Comparison of ENCODE assay signal across 26 cellular contexts in the genomic region with DNA sequence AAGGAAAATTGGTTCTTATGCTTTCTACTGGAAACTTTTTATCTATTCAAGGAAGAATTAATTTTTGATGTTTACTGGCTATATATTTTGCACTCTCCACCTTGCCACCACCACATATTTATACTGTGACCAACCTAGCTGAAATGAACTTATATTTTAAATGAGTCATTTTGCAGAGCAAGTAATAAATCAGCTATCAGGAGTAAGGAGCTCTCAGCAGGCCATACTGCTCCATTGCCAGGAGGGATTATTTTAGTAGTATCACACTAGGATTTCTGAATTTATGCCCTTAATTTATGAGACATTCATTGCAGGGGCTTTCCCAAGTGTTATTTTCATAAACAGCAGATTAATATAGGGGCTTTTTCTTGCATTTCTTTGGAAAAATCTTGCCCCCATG.
DNase-seq lines count a peak whose midpoint lies in the region; ATAC-seq and TF ChIP-seq lines count a peak whose summit lies in the region.
"Had no signal": no experiment of that assay in that cellular context is flagged by ENCODE, and none has a peak within 500 bp of the region (broad histone marks: within the 10 kb centered on the region; RNA-seq: fewer than 3 reads in every experiment).

No MANE protein-coding gene starts in this region.

- ATAC-seq in PC-3, result peak; percentile 74
- ATAC-seq in left colon, result no peak
- ATAC-seq: activated CD8-positive, alpha-beta T cell treated with anti-CD3 and anti-CD28 coated beads, Interleukin-2, amount 10 ng/mL, durations not matched to agents 7 days and 5 days; effector memory CD8-positive, alpha-beta T cell; esophagus mucosa; GM23338; Panc1; psoas muscle had no signal

- no TSS peak for BruUV-seq in PC-3 (replicated peaks; lab: Mats Ljungman, UMichigan)

- H4K20me1 ChIP-seq in PC-3 (ENCODE audit: low read length), result no peaks in the 10 kb centered on the region

- intact Hi-C loops in PC-3 (cut with micrococcal nuclease) (no loop called here), sigmoid colon (cut with DNase I) (no loop called here), posterior vena cava (cut with DNase I) (no loop called here), left colon (cut with DNase I, micrococcal nuclease) (no loop called here)

- H3K4me3 ChIP-seq in PC-3 (ENCODE audit: low read length) (no peak overlapping the region), fibroblast of the aortic adventitia (ENCODE audit: low read depth, low read length) (no peak overlapping the region), sigmoid colon (no peak overlapping the region), WERI-Rb-1 (ENCODE audit: low read depth, low read length) (no peak overlapping the region)
- H3K4me3 ChIP-seq: colonic mucosa, GM23338, lung, neural progenitor cell, psoas muscle, SJCRH30, smooth muscle cell, suprapubic skin had no signal

- CTCF ChIA-PET in PC-3 (lab: Charles Lee), result no interaction called here

- H3K36me3 ChIP-seq in PC-3 (ENCODE audit: low read depth, low read length) (no peaks in the 10 kb centered on the region), sigmoid colon (no peaks in the 10 kb centered on the region), WERI-Rb-1 (no peaks in the 10 kb centered on the region)
- H3K36me3 ChIP-seq: colonic mucosa, neural progenitor cell, SJCRH30, suprapubic skin had no signal

- H3F3A ChIP-seq in PC-3 (ENCODE audit: low read length, unreplicated experiment), result no peaks in the 10 kb centered on the region

- no peaks in the 10 kb centered on the region for H3K9me2 ChIP-seq in PC-3 (replicated peaks; ENCODE audit: low read length)

- POLR2A ChIA-PET in PC-3 (lab: Charles Lee; ENCODE audit: unreplicated experiment), result no interaction called here

- TF ChIP-seq CTCF in PC-3 (conservative IDR thresholded peaks at IDR 0.05; ENCODE audit: low read depth, low read length), result no peak
- TF ChIP-seq CTCF in fibroblast of the aortic adventitia (IDR thresholded peaks at IDR 0.05; ENCODE audit: insufficient read depth, low read length), result no peak
- TF ChIP-seq CTCF in sigmoid colon (IDR thresholded peaks at IDR 0.05), result no peak
- TF ChIP-seq CTCF in WERI-Rb-1 (IDR thresholded peaks at IDR 0.05; ENCODE audit: low read depth, low read length), result no peak

- DNase-seq in ELR (ENCODE audit: low read depth) (peak; percentile 46), PC-3 (peak; percentile 49), fibroblast of the aortic adventitia (ENCODE audit: low read depth) (peak; percentile 39), sigmoid colon (no peak), posterior vena cava (ENCODE audit: low spot score) (no peak), WERI-Rb-1 (no peak), left colon (no peak)
- no peak for DNase-seq in activated CD8-positive, alpha-beta memory T cell treated with anti-CD3 and anti-CD28 coated beads, Interleukin-2, amount 50 U/mL, for 48 hours
- DNase-seq: activated CD4-positive, alpha-beta T cell treated with anti-CD3 and anti-CD28 coated beads for 1 hour; activated CD8-positive, alpha-beta T cell treated with anti-CD3 and anti-CD28 coated beads, Interleukin-2, amount 10 ng/mL, durations not matched to agents 7 days and 5 days; activated gamma-delta T cell treated with Interleukin-2 at 50 U/mL for 16 hours; colonic mucosa; effector memory CD8-positive, alpha-beta T cell; KBM-7; NCI-H1694; NCI-H526; psoas muscle; SJCRH30; stimulated activated CD4-positive, alpha-beta T cell treated with anti-CD3 and anti-CD28 coated beads, Interleukin-2, amount 100 ng/mL, for 24 hours had no signal

- H3K9ac ChIP-seq in PC-3 (ENCODE audit: low read length), result no peak overlapping the region
- H3K9ac ChIP-seq: neural progenitor cell had no signal

- H3K27ac ChIP-seq in PC-3 (ENCODE audit: low read length) (no peak overlapping the region), sigmoid colon (peak overlapping the region in 3 of 4 donors; percentile 73 to 74 (median 73)), WERI-Rb-1 (no peak overlapping the region)
- H3K27ac ChIP-seq: colonic mucosa, neural progenitor cell, psoas muscle, SJCRH30, suprapubic skin had no signal

- H3K4me1 ChIP-seq in PC-3 (ENCODE audit: insufficient read depth, low read length), result peaks cover 11% of the 10 kb centered on the region
- H3K4me1 ChIP-seq in sigmoid colon, result peaks cover 0 to 37% (median 33%) of the 10 kb centered on the region in 4 donors
- H3K4me1 ChIP-seq: colonic mucosa, neural progenitor cell, psoas muscle, SJCRH30, suprapubic skin had no signal

- TF ChIP-seq POLR2A in sigmoid colon (IDR thresholded peaks at IDR 0.05), result no peak

- H3K79me2 ChIP-seq in PC-3 (ENCODE audit: low read length), result no peaks in the 10 kb centered on the region

- 0 out of 2 replicates have a peak overlapping the region, but pooled peaks have one; percentile 5 for H3K4me2 ChIP-seq in PC-3 (ENCODE audit: low read length)
- H3K4me2 ChIP-seq: GM23338, neural progenitor cell, smooth muscle cell had no signal

- TF ChIP-seq EP300 in sigmoid colon (IDR thresholded peaks at IDR 0.05), result no peak

- no peak overlapping the region for H2AFZ ChIP-seq in PC-3 (ENCODE audit: low read length)
- H2AFZ ChIP-seq: GM23338, neural progenitor cell had no signal

- H3K9me3 ChIP-seq in PC-3 (ENCODE audit: low read length) (no peaks in the 10 kb centered on the region), sigmoid colon (no peaks in the 10 kb centered on the region), WERI-Rb-1 (ENCODE audit: severe bottlenecking) (no peaks in the 10 kb centered on the region)
- H3K9me3 ChIP-seq: colonic mucosa, psoas muscle, SJCRH30, suprapubic skin had no signal

- H3K27me3 ChIP-seq in PC-3 (ENCODE audit: low read length) (no peaks in the 10 kb centered on the region), sigmoid colon (no peaks in the 10 kb centered on the region), WERI-Rb-1 (ENCODE audit: insufficient read depth, low read depth, severe bottlenecking) (no peaks in the 10 kb centered on the region)
- H3K27me3 ChIP-seq: colonic mucosa, neural progenitor cell, SJCRH30, suprapubic skin had no signal

Comparison
In these comparisons a context has a peak if more than half of its experiments do, and no peak if none do; other contexts are left out.
1. DNase-seq: peak in ELR (single experiment), PC-3 (single experiment) and fibroblast of the aortic adventitia (single experiment); none in sigmoid colon (single experiment), posterior vena cava (single experiment), activated CD8-positive, alpha-beta memory T cell treated with anti-CD3 and anti-CD28 coated beads, Interleukin-2, amount 50 U/mL, for 48 hours (single experiment), WERI-Rb-1 (single experiment) and left colon (0 of 2).
2. H3K27ac ChIP-seq: peak in sigmoid colon (3 of 4); none in PC-3 (single experiment) and WERI-Rb-1 (single experiment).